ENCODE assay signal across 1 cellular context in the genomic region with DNA sequence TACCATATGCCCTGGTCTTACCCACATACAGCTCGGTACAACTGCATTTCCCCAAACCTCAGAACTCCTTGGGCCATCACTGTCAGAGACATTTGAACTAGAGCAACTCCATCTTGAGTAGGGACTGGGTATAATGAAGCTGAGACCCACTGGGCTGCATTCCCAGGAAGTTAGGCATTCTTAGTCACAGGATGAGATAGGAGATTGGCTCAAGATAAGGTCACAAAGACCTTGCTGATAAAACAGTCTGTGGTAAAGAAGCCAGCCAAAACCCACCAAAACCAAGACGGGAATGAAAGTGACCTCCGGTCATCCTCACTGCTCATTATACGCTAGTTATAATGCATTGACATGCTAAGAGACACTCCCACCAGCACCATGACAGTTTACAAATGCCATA.
TF ChIP-seq lines count a peak whose summit lies in the region.

No MANE protein-coding gene starts in this region.

TF ChIP-seq in GM23338, 12 proteins besides CTCF, POLR2A, EP300 and RAD21 (continued from another document):
- TF ChIP-seq, protein P1, sequence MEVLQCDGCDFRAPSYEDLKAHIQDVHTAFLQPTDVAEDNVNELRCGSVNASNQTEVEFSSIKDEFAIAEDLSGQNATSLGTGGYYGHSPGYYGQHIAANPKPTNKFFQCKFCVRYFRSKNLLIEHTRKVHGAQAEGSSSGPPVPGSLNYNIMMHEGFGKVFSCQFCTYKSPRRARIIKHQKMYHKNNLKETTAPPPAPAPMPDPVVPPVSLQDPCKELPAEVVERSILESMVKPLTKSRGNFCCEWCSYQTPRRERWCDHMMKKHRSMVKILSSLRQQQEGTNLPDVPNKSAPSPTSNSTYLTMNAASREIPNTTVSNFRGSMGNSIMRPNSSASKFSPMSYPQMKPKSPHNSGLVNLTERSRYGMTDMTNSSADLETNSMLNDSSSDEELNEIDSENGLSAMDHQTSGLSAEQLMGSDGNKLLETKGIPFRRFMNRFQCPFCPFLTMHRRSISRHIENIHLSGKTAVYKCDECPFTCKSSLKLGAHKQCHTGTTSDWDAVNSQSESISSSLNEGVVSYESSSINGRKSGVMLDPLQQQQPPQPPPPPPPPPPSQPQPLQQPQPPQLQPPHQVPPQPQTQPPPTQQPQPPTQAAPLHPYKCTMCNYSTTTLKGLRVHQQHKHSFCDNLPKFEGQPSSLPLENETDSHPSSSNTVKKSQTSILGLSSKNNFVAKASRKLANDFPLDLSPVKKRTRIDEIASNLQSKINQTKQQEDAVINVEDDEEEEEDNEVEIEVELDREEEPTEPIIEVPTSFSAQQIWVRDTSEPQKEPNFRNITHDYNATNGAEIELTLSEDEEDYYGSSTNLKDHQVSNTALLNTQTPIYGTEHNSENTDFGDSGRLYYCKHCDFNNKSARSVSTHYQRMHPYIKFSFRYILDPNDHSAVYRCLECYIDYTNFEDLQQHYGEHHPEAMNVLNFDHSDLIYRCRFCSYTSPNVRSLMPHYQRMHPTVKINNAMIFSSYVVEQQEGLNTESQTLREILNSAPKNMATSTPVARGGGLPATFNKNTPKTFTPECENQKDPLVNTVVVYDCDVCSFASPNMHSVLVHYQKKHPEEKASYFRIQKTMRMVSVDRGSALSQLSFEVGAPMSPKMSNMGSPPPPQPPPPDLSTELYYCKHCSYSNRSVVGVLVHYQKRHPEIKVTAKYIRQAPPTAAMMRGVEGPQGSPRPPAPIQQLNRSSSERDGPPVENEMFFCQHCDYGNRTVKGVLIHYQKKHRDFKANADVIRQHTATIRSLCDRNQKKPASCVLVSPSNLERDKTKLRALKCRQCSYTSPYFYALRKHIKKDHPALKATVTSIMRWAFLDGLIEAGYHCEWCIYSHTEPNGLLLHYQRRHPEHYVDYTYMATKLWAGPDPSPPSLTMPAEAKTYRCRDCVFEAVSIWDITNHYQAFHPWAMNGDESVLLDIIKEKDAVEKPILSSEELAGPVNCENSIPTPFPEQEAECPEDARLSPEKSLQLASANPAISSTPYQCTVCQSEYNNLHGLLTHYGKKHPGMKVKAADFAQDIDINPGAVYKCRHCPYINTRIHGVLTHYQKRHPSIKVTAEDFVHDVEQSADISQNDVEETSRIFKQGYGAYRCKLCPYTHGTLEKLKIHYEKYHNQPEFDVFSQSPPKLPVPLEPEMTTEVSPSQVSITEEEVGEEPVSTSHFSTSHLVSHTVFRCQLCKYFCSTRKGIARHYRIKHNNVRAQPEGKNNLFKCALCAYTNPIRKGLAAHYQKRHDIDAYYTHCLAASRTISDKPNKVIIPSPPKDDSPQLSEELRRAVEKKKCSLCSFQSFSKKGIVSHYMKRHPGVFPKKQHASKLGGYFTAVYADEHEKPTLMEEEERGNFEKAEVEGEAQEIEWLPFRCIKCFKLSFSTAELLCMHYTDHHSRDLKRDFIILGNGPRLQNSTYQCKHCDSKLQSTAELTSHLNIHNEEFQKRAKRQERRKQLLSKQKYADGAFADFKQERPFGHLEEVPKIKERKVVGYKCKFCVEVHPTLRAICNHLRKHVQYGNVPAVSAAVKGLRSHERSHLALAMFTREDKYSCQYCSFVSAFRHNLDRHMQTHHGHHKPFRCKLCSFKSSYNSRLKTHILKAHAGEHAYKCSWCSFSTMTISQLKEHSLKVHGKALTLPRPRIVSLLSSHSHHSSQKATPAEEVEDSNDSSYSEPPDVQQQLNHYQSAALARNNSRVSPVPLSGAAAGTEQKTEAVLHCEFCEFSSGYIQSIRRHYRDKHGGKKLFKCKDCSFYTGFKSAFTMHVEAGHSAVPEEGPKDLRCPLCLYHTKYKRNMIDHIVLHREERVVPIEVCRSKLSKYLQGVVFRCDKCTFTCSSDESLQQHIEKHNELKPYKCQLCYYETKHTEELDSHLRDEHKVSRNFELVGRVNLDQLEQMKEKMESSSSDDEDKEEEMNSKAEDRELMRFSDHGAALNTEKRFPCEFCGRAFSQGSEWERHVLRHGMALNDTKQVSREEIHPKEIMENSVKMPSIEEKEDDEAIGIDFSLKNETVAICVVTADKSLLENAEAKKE (CRISPR knock-in tag; IDR thresholded peaks at IDR 0.05) = no peak
